In the genomic region with DNA sequence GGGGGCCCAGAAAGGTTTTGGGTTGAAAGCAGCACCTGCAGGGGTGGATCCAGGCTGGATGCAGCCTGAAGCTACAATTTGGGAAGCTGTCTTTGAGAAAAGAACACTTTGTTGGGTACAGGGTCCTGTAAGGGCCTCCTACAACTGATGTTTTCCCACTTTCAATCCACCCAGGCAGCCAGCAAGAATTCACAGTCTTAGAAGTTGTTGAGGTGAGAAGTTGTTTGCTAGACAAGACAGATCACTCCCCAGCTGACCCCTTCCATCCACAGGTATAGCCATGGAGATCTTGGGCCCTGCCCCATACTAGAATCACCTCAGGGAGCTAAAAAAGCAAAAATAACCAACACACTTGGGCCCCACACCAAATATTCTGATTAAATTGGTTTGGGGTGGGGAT, we compare ENCODE assay signal across 18 cellular contexts. TPM values are rescaled to one million over a fixed set of nuclear protein-coding genes. Genes with fewer than 3 reads are reported as not detected.
DNase-seq lines count a peak whose midpoint lies in the region; ATAC-seq, FAIRE-seq and TF ChIP-seq lines count a peak whose summit lies in the region.
"Had no signal": no experiment of that assay in that cellular context is flagged by ENCODE, and none has a peak within 500 bp of the region (broad histone marks: within the 10 kb centered on the region; RNA-seq: fewer than 3 reads in every experiment).

No MANE protein-coding gene starts in this region.

- H3K4me3 ChIP-seq in CD8-positive, alpha-beta T cell (ENCODE audit: low read depth, low read length) = no peak overlapping the region
- no peak overlapping the region for H3K4me3 ChIP-seq in endothelial cell of umbilical vein (replicated peaks in 1 of 3; ENCODE audit: insufficient read depth in 1 of 3, low read depth in 1 of 3, low read length in 3 of 3)
- H3K4me3 ChIP-seq: K562 had no signal

- H3K9ac ChIP-seq in endothelial cell of umbilical vein (replicated peaks; ENCODE audit: extremely low read depth, insufficient read depth, low read length) = no peak overlapping the region

- peak; percentile 26 for FAIRE-seq in endothelial cell of umbilical vein (lab: Jason Lieb, UNC)
- FAIRE-seq: GM12891, GM18507, H1, K562 had no signal

- no peaks in the 10 kb centered on the region for H3K9me1 ChIP-seq in endothelial cell of umbilical vein (replicated peaks; ENCODE audit: control insufficient read depth, extremely low read depth, insufficient read depth, low read length)

- dilution Hi-C loops in endothelial cell of umbilical vein (cut with MboI; ENCODE audit: extremely low pct_ligation_motif_present, low sequenced_read_pairs) = no loop called here

- H3K4me1 ChIP-seq in CD8-positive, alpha-beta T cell (ENCODE audit: insufficient read depth, low read length) = peaks cover 18% of the 10 kb centered on the region
- peaks cover 3% of the 10 kb centered on the region for H3K4me1 ChIP-seq in endothelial cell of umbilical vein (ENCODE audit: control insufficient read depth, extremely low read depth, insufficient read depth, low read length)

- H3K4me1 Mint-ChIP-seq in activated CD4-positive, alpha-beta T cell treated with anti-CD3 and anti-CD28 coated beads for 36 hours = peaks cover 8% of the 10 kb centered on the region
- H3K4me1 Mint-ChIP-seq in CD8-positive, alpha-beta T cell (ENCODE audit: low read depth) = peaks cover 23% of the 10 kb centered on the region
- H3K4me1 Mint-ChIP-seq in nephron progenitor cell = peaks cover 34% of the 10 kb centered on the region

- no peaks in the 10 kb centered on the region for H4K20me1 ChIP-seq in endothelial cell of umbilical vein (replicated peaks; ENCODE audit: control insufficient read depth, extremely low read depth, insufficient read depth, low read length)

- TF ChIP-seq POLR2A in endothelial cell of umbilical vein (IDR thresholded peaks at IDR 0.05; ENCODE audit: low read depth, low read length) = no peak

- peak overlapping the region; percentile 11 for H3K27ac Mint-ChIP-seq in activated CD4-positive, alpha-beta T cell treated with anti-CD3 and anti-CD28 coated beads for 36 hours
- peak overlapping the region; percentile 32 for H3K27ac Mint-ChIP-seq in CD8-positive, alpha-beta T cell
- peak overlapping the region; percentile 64 for H3K27ac Mint-ChIP-seq in nephron progenitor cell

- no peak for DNase-seq in activated CD4-positive, alpha-beta T cell treated with anti-CD3 and anti-CD28 coated beads for 36 hours
- DNase-seq in activated CD4-positive, alpha-beta T cell treated with anti-CD3 and anti-CD28 coated beads, Interleukin-2, amount 50 U/mL, for 4 hours = no peak
- DNase-seq in CD8-positive, alpha-beta T cell = no peak
- DNase-seq in endothelial cell of umbilical vein (ENCODE audit: low read depth, low spot score) = no peak
- DNase-seq in nephron progenitor cell = no peak
- DNase-seq in GF-D8 (lab: John Stamatoyannopoulos, UW) = no peak
- no peak for DNase-seq in NK-92 (lab: John Stamatoyannopoulos, UW; ENCODE audit: unreplicated experiment)
- DNase-seq: BE2C, GDM1, NCI-H1417, NCI-H187 treated with DMSO at 0.1 percent for 48 hours, NCI-H69 had no signal

- H3K27ac ChIP-seq in CD8-positive, alpha-beta T cell (ENCODE audit: low read depth, low read length) = no peak overlapping the region
- no peak overlapping the region for H3K27ac ChIP-seq in endothelial cell of umbilical vein (ENCODE audit: insufficient read depth, low read depth, low read length)
- H3K27ac ChIP-seq: 22Rv1 had no signal

- no TSS peak for BruUV-seq in endothelial cell of umbilical vein (replicated peaks; lab: Mats Ljungman, UMichigan)

- no peaks in the 10 kb centered on the region for H3K36me3 ChIP-seq in CD8-positive, alpha-beta T cell (ENCODE audit: insufficient read depth, low read length)
- H3K36me3 ChIP-seq in endothelial cell of umbilical vein (ENCODE audit: control insufficient read depth in 2 of 2, extremely low read depth in 1 of 2, insufficient read depth in 2 of 2, low read length in 2 of 2) = no peaks in the 10 kb centered on the region

- H3K9me3 ChIP-seq in CD8-positive, alpha-beta T cell (ENCODE audit: low read length) = no peaks in the 10 kb centered on the region
- no peaks in the 10 kb centered on the region for H3K9me3 ChIP-seq in endothelial cell of umbilical vein (replicated peaks; ENCODE audit: control insufficient read depth, insufficient read depth, low read length)
- H3K9me3 ChIP-seq: BE2C had no signal

- no peaks in the 10 kb centered on the region for H3K9me3 Mint-ChIP-seq in activated CD4-positive, alpha-beta T cell treated with anti-CD3 and anti-CD28 coated beads for 36 hours (ENCODE audit: low read depth)
- no peaks in the 10 kb centered on the region for H3K9me3 Mint-ChIP-seq in CD8-positive, alpha-beta T cell
- H3K9me3 Mint-ChIP-seq in nephron progenitor cell = no peaks in the 10 kb centered on the region

- no peaks in the 10 kb centered on the region for H3K27me3 Mint-ChIP-seq in activated CD4-positive, alpha-beta T cell treated with anti-CD3 and anti-CD28 coated beads for 36 hours
- no peaks in the 10 kb centered on the region for H3K27me3 Mint-ChIP-seq in CD8-positive, alpha-beta T cell (ENCODE audit: low read depth)
- H3K27me3 Mint-ChIP-seq in nephron progenitor cell (ENCODE audit: low read depth, poor library complexity) = peaks cover 3% of the 10 kb centered on the region

- H2AFZ ChIP-seq in endothelial cell of umbilical vein (ENCODE audit: low read depth, low read length) = no peak overlapping the region

- POLR2A ChIA-PET in activated CD4-positive, alpha-beta T cell treated with anti-CD3 and anti-CD28 coated beads for 36 hours (lab: Charles Lee) = interaction anchor here (0.7 kb wide), 1 partner anchor 30 kb away, joined by 9 read pairs; no protein-coding TSS in a partner anchor
- POLR2A ChIA-PET in CD8-positive, alpha-beta T cell (lab: Charles Lee) = interaction anchor here (0.9 kb wide), 1 partner anchor 10 kb away, joined by 3 read pairs; no protein-coding TSS in a partner anchor
- POLR2A ChIA-PET in endothelial cell of umbilical vein (lab: Charles Lee) = no interaction called here

- H3K4me3 Mint-ChIP-seq in activated CD4-positive, alpha-beta T cell treated with anti-CD3 and anti-CD28 coated beads for 36 hours = no peak overlapping the region
- no peak overlapping the region for H3K4me3 Mint-ChIP-seq in CD8-positive, alpha-beta T cell
- no peak overlapping the region for H3K4me3 Mint-ChIP-seq in nephron progenitor cell

- no peaks in the 10 kb centered on the region for H3K36me3 Mint-ChIP-seq in activated CD4-positive, alpha-beta T cell treated with anti-CD3 and anti-CD28 coated beads for 36 hours (ENCODE audit: low read depth)
- no peaks in the 10 kb centered on the region for H3K36me3 Mint-ChIP-seq in CD8-positive, alpha-beta T cell
- no peaks in the 10 kb centered on the region for H3K36me3 Mint-ChIP-seq in nephron progenitor cell (ENCODE audit: low read depth)

- ATAC-seq in activated CD4-positive, alpha-beta T cell treated with anti-CD3 and anti-CD28 coated beads for 36 hours = no peak
- ATAC-seq in CD8-positive, alpha-beta T cell = no peak
- no peak for ATAC-seq in GM21786 (IDR thresholded peaks at IDR 0.05; ENCODE audit: unreplicated experiment)
- ATAC-seq: K562 had no signal

- no peak overlapping the region for H3K4me2 ChIP-seq in endothelial cell of umbilical vein (ENCODE audit: insufficient read depth, low read length)

- no peak for TF ChIP-seq CTCF in CD8-positive, alpha-beta T cell (IDR thresholded peaks at IDR 0.05)
- no peak for TF ChIP-seq CTCF in endothelial cell of umbilical vein (IDR thresholded peaks at IDR 0.05; ENCODE audit: extremely low read depth in 1 of 2, insufficient read depth in 1 of 2, low read depth in 1 of 2, low read length in 2 of 2)
- no peak for TF ChIP-seq CTCF in nephron progenitor cell (IDR thresholded peaks at IDR 0.05)

- H3K79me2 ChIP-seq in endothelial cell of umbilical vein (ENCODE audit: control insufficient read depth, insufficient read depth, low read length) = no peaks in the 10 kb centered on the region

- CTCF ChIA-PET in activated CD4-positive, alpha-beta T cell treated with anti-CD3 and anti-CD28 coated beads for 36 hours (lab: Charles Lee) = no interaction called here
- CTCF ChIA-PET in CD8-positive, alpha-beta T cell (lab: Charles Lee) = no interaction called here
- CTCF ChIA-PET in endothelial cell of umbilical vein (lab: Charles Lee) = no interaction called here

- H3K27me3 ChIP-seq in CD8-positive, alpha-beta T cell (ENCODE audit: insufficient read depth, low read length) = no peaks in the 10 kb centered on the region
- no peaks in the 10 kb centered on the region for H3K27me3 ChIP-seq in endothelial cell of umbilical vein (ENCODE audit: control insufficient read depth in 2 of 2, insufficient read depth in 2 of 2, low read length in 2 of 2)
- H3K27me3 ChIP-seq: BE2C had no signal

- intact Hi-C loops in activated CD4-positive, alpha-beta T cell treated with anti-CD3 and anti-CD28 coated beads for 36 hours (cut with DNase I, micrococcal nuclease) = no loop called here
- intact Hi-C loops in CD8-positive, alpha-beta T cell (cut with DNase I, micrococcal nuclease) = no loop called here
- intact Hi-C loops in endothelial cell of umbilical vein (cut with micrococcal nuclease) = no loop called here

TF ChIP-seq in endothelial cell of umbilical vein, 7 proteins besides CTCF, POLR2A, EP300 and RAD21:
- TF ChIP-seq JUN (IDR thresholded peaks at IDR 0.05; ENCODE audit: borderline replicate concordance, insufficient read depth, insufficient read length, low read depth) = no peak

RNA-seq across cellular contexts. Expression of a gene that starts 10.3 kb away (rescaled TPM):
- total RNA-seq in activated CD4-positive, alpha-beta T cell treated with anti-CD3 and anti-CD28 coated beads for 36 hours = under 1 TPM; 0.19 to 0.23 TPM
- total RNA-seq in CD8-positive, alpha-beta T cell = under 1 TPM; 0.56 to 0.73 TPM
- total RNA-seq in endothelial cell of umbilical vein = 12.4 and 12.5 TPM in 2 replicates
- 7.3 and 8.8 TPM in 2 replicates for polyA plus RNA-seq in endothelial cell of umbilical vein
- polyA plus RNA-seq in endothelial cell of umbilical vein (2011; cell fraction: cytosol; rRNA removed) = 3.5 and 4.0 TPM in 2 replicates
- 22.2 and 24.2 TPM in 2 replicates for polyA plus RNA-seq in endothelial cell of umbilical vein (2011; cell fraction: nucleus; rRNA removed)
- polyA plus RNA-seq in endothelial cell of umbilical vein (2012) = 5.8 and 11.3 TPM in 2 replicates
- polyA minus RNA-seq in endothelial cell of umbilical vein = 28.0 and 29.7 TPM in 2 replicates
- polyA minus RNA-seq in endothelial cell of umbilical vein (2011; cell fraction: cytosol; rRNA and poly(A)+ RNA removed) = 45.7 TPM
- 22.4 and 35.7 TPM in 2 replicates for polyA minus RNA-seq in endothelial cell of umbilical vein (2011; cell fraction: nucleus; rRNA and poly(A)+ RNA removed)

Comparison
In these comparisons a context has a peak if more than half of its experiments do, and no peak if none do; other contexts are left out.
1. H3K27ac Mint-ChIP-seq: peak in every context shown above with its lines; median percentile 64 in nephron progenitor cell; 32 in CD8-positive, alpha-beta T cell; 11 in activated CD4-positive, alpha-beta T cell treated with anti-CD3 and anti-CD28 coated beads for 36 hours.